In genomic region chr1:242966892-242967291, GRCh38 we compare ENCODE assay signal across 8 cellular contexts.
"Had no signal": no experiment of that assay in that cellular context is flagged by ENCODE, and none has a peak within 500 bp of the region (broad histone marks: within the 10 kb centered on the region; RNA-seq: fewer than 3 reads in every experiment).

No MANE protein-coding gene starts in this region.

- H3K4me3 ChIP-seq: GM12878 had no signal

- DNase-seq: GDM1, GF-D8 had no signal

- ATAC-seq: GM12878 had no signal

- FAIRE-seq: G401.6, GM12878, GM12891, GM12892, GM18507, GM19239 had no signal
